ENCODE assay signal across 9 cellular contexts in genomic region chr3:127786358-127787070, GRCh38. TPM values are rescaled to one million over a fixed set of nuclear protein-coding genes. Genes with fewer than 3 reads are reported as not detected.
DNase-seq lines count a peak whose midpoint lies in the region; ATAC-seq and TF ChIP-seq lines count a peak whose summit lies in the region.
"Had no signal": no experiment of that assay in that cellular context is flagged by ENCODE, and none has a peak within 500 bp of the region (broad histone marks: within the 10 kb centered on the region; RNA-seq: fewer than 3 reads in every experiment).

No MANE protein-coding gene starts in this region.

- no peaks in the 10 kb centered on the region for H3K36me3 Mint-ChIP-seq in glutamatergic neuron (ENCODE audit: unreplicated experiment)
- H3K36me3 Mint-ChIP-seq in endodermal cell (ENCODE audit: low read depth): no peaks in the 10 kb centered on the region

- 20 to 25% (median 21%) methylated on average over 19 of the region's 19 CpGs for WGBS in psoas muscle, 3 donors
- WGBS in endodermal cell (ENCODE audit: insufficient coverage in 1 of 2, insufficient read length in 1 of 2), 2 experiments: 86 to 89% methylated on average over 13 to 19 of the region's 19 CpGs

- POLR2A ChIA-PET in GM10248 (lab: Yijun Ruan, JAX): no interaction called here

- H3K27me3 ChIP-seq in psoas muscle (ENCODE audit: insufficient read depth in 3 of 3, low read length in 2 of 3): no peaks in the 10 kb centered on the region
- no peaks in the 10 kb centered on the region for H3K27me3 ChIP-seq in endodermal cell (ENCODE audit: control insufficient read depth, insufficient read depth, low read length, poor library complexity, severe bottlenecking)

- H3K4me1 ChIP-seq in psoas muscle: peaks cover 86% of the 10 kb centered on the region
- no peaks in the 10 kb centered on the region for H3K4me1 ChIP-seq in endodermal cell (ENCODE audit: control insufficient read depth, insufficient read depth, low read length)

- in situ Hi-C loops in GM13977 (cut with MboI; ENCODE audit: low pct_unique_long_range_greater_than_20kb, low sequenced_read_pairs, unreplicated experiment): no loop called here

- H3K9me3 ChIP-seq in psoas muscle: no peaks in the 10 kb centered on the region
- no peaks in the 10 kb centered on the region for H3K9me3 ChIP-seq in endodermal cell (ENCODE audit: control insufficient read depth, low read length)

- peak overlapping the region; percentile 47 for H3K4me3 ChIP-seq in psoas muscle
- no peak overlapping the region for H3K4me3 ChIP-seq in endodermal cell (ENCODE audit: low read length)

- H3K36me3 ChIP-seq in psoas muscle (ENCODE audit: insufficient read depth in 1 of 2, low read depth in 1 of 2): peaks cover 0 to 1% of the 10 kb centered on the region in 2 donors
- H3K36me3 ChIP-seq in endodermal cell (ENCODE audit: control insufficient read depth, insufficient read depth, low read length): no peaks in the 10 kb centered on the region

- intact Hi-C loops in psoas muscle (cut with DNase I): loop anchor here in 1 of 2 donors (5.0 kb wide), 1 partner anchor 36 kb away; the partner anchor contains the start of gene MGLL

- H3K27ac ChIP-seq in psoas muscle (peak overlapping the region; percentile 92), endodermal cell (ENCODE audit: low read depth, low read length) (no peak overlapping the region)

- H3K27me3 Mint-ChIP-seq in glutamatergic neuron (ENCODE audit: unreplicated experiment) (peaks cover 6% of the 10 kb centered on the region), endodermal cell (ENCODE audit: insufficient read depth) (peaks cover 1% of the 10 kb centered on the region)

- H3K4me1 Mint-ChIP-seq in glutamatergic neuron (ENCODE audit: low read depth, unreplicated experiment) (peaks cover 55% of the 10 kb centered on the region), endodermal cell (peaks cover 9% of the 10 kb centered on the region)

- CTCF ChIA-PET in GM10248 (lab: Yijun Ruan, JAX): interaction anchor here (1.8 to 3.0 kb wide), 2 partner anchors 21 to 25 kb away, joined by 7 to 8 read pairs; no protein-coding TSS in a partner anchor

- DNase-seq in DMS153 (lab: John Stamatoyannopoulos, UW) (peak; percentile 75), NCI-H524 (lab: John Stamatoyannopoulos, UW) (peak; percentile 95 to 97), glutamatergic neuron (no peak), psoas muscle (peak; percentile 91 to 93), GM10248 (ENCODE audit: extremely low spot score) (no peak), GM13977 (ENCODE audit: low spot score) (no peak), endodermal cell (no peak)
- DNase-seq: stimulated activated CD4-positive, alpha-beta T cell treated with anti-CD3 and anti-CD28 coated beads, Interleukin-4, amount 100 ng/mL, for 1 hour had no signal

- H3K9me3 Mint-ChIP-seq in glutamatergic neuron (ENCODE audit: unreplicated experiment) (peaks cover under 1% of the 10 kb centered on the region), endodermal cell (no peaks in the 10 kb centered on the region)

- H3K27ac Mint-ChIP-seq in glutamatergic neuron (ENCODE audit: unreplicated experiment) (peak overlapping the region; percentile 43), endodermal cell (no peak overlapping the region)

- ATAC-seq in psoas muscle (peak; percentile 71 to 80 (median 76)), HG03196 (IDR thresholded peaks at IDR 0.05; ENCODE audit: unreplicated experiment) (no peak)

- no peak overlapping the region for H3K9ac ChIP-seq in endodermal cell (ENCODE audit: extremely low read depth, low read length, poor library complexity, severe bottlenecking)

- peak overlapping the region; percentile 20 for H3K4me3 Mint-ChIP-seq in glutamatergic neuron (ENCODE audit: unreplicated experiment)
- no peak overlapping the region for H3K4me3 Mint-ChIP-seq in endodermal cell

- TF ChIP-seq CTCF in glutamatergic neuron (IDR thresholded peaks at IDR 0.05; ENCODE audit: partially characterized antibody, unreplicated experiment) (no peak), psoas muscle (IDR thresholded peaks at IDR 0.05) (no peak), GM10248 (IDR thresholded peaks at IDR 0.05; ENCODE audit: control extremely low read depth, extremely low read depth, low read depth, missing control alignments) (no peak), GM13977 (IDR thresholded peaks at IDR 0.05; ENCODE audit: extremely low read depth, insufficient read depth, missing control alignments) (no peak), endodermal cell (conservative IDR thresholded peaks at IDR 0.05) (no peak)

RNA-seq across cellular contexts. Expression of gene MGLL, which starts 35.8 kb away (rescaled TPM):
- total RNA-seq in glutamatergic neuron (ENCODE audit: unreplicated experiment) (10.3 TPM), psoas muscle (10 to 100 TPM; 53.7 to 85.6 (median 63.2) TPM), endodermal cell (under 1 TPM in 1 of 2 donors, not detected in 1; 0.22 TPM)
- 10 to 100 TPM; 32.8 to 64.9 (median 47.5) TPM for polyA plus RNA-seq in psoas muscle
- polyA plus RNA-seq in endodermal cell (2013, experiment 1 of 2): 0.75 TPM
- polyA plus RNA-seq in endodermal cell (2013, experiment 2 of 2): 0.62 TPM

Comparison
In these comparisons a context has a peak if more than half of its experiments do, and no peak if none do; other contexts are left out.
1. DNase-seq: peak in DMS153 (single experiment), NCI-H524 (2 of 2) and psoas muscle (2 of 2); none in glutamatergic neuron (single experiment), GM10248 (single experiment), GM13977 (single experiment) and endodermal cell (single experiment).